In the genomic region with DNA sequence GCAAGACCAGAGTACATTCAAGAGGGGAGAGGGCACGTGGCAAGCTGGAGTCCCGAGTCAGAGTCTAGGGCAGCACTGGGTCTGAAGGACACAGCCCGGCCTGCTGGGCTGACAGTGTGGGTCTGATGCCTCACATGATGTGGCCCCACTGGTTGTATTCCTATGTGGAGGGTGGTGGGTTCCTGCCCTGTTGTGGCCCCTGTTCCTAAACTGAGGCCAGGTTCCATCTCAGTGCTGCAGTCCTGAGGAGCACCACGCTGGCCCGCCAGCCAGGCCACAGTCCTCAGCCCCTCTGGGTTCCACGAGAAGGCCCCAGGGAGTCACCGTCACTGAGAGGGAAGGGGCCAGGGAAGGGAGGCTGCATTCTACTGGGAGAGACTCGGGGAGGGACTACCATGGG, we compare ENCODE assay signal across 15 cellular contexts. TPM values are rescaled to one million over a fixed set of nuclear protein-coding genes. Genes with fewer than 3 reads are reported as not detected.
DNase-seq lines count a peak whose midpoint lies in the region; ATAC-seq and TF ChIP-seq lines count a peak whose summit lies in the region.
"Had no signal": no experiment of that assay in that cellular context is flagged by ENCODE, and none has a peak within 500 bp of the region (broad histone marks: within the 10 kb centered on the region; RNA-seq: fewer than 3 reads in every experiment).

No MANE protein-coding gene starts in this region.

- H3K4me3 Mint-ChIP-seq in activated naive CD4-positive, alpha-beta T cell treated with anti-CD3 and anti-CD28 coated beads, Interleukin-2, amount 10 ng/mL, durations not matched to agents 7 days and 5 days, result no peak overlapping the region
- H3K4me3 Mint-ChIP-seq in activated T-helper 17 cell treated with anti-CD3 and anti-CD28 coated beads, Interleukin-2, amount 50 U/mL, for 72 hours, result no peak overlapping the region
- H3K4me3 Mint-ChIP-seq in stimulated activated naive B cell treated with anti-CD40 and anti-IgM and Interleukin-4, amounts not matched to agents 10 μg/mL and 1 μg/mL and 100 μg/mL, for 72 hours, result no peak overlapping the region
- H3K4me3 Mint-ChIP-seq: CD4-positive, CD25-positive, alpha-beta regulatory T cell had no signal

- CTCF ChIA-PET in activated naive CD4-positive, alpha-beta T cell treated with anti-CD3 and anti-CD28 coated beads, Interleukin-2, amount 10 ng/mL, durations not matched to agents 7 days and 5 days (lab: Charles Lee), result interaction anchor here (1.4 kb wide), 1 partner anchor 259 kb away, joined by 3 read pairs; no protein-coding TSS in a partner anchor
- CTCF ChIA-PET in PC-9 (lab: Charles Lee), result no interaction called here

- H3K27me3 ChIP-seq in hepatocyte (no peaks in the 10 kb centered on the region), PC-9 (ENCODE audit: insufficient read depth, low read depth) (no peaks in the 10 kb centered on the region), aorta (ENCODE audit: control insufficient read depth in 1 of 2, insufficient read depth in 2 of 2, low read length in 1 of 2) (no peaks in the 10 kb centered on the region)
- H3K27me3 ChIP-seq: dorsolateral prefrontal cortex had no signal

- 90% methylated on average over 8 of the region's 8 CpGs for WGBS in hepatocyte (ENCODE audit: low lambda C conversion rate, missing lambda C conversion rate)
- 82 to 89% methylated on average over 8 of the region's 8 CpGs for WGBS in aorta, 2 donors

- POLR2A ChIA-PET in PC-9 (lab: Charles Lee; ENCODE audit: unreplicated experiment), result no interaction called here

- H4K20me1 ChIP-seq in hepatocyte (ENCODE audit: insufficient read depth, poor library complexity, severe bottlenecking), result peaks cover 4% of the 10 kb centered on the region
- peaks cover 8% of the 10 kb centered on the region for H4K20me1 ChIP-seq in PC-9 (ENCODE audit: insufficient read depth)

- BruUV-seq in PC-9 (replicated peaks; lab: Mats Ljungman, UMichigan), result no TSS peak

- no peaks in the 10 kb centered on the region for H3K9me3 Mint-ChIP-seq in activated naive CD4-positive, alpha-beta T cell treated with anti-CD3 and anti-CD28 coated beads, Interleukin-2, amount 10 ng/mL, durations not matched to agents 7 days and 5 days
- H3K9me3 Mint-ChIP-seq in activated T-helper 17 cell treated with anti-CD3 and anti-CD28 coated beads, Interleukin-2, amount 50 U/mL, for 72 hours, result no peaks in the 10 kb centered on the region
- no peaks in the 10 kb centered on the region for H3K9me3 Mint-ChIP-seq in stimulated activated naive B cell treated with anti-CD40 and anti-IgM and Interleukin-4, amounts not matched to agents 10 μg/mL and 1 μg/mL and 100 μg/mL, for 72 hours

- H3K4me2 ChIP-seq in hepatocyte (no peak overlapping the region), PC-9 (no peak overlapping the region)

- no peak overlapping the region for H3K4me3 ChIP-seq in hepatocyte
- no peak overlapping the region for H3K4me3 ChIP-seq in PC-9
- no peak overlapping the region for H3K4me3 ChIP-seq in aorta (ENCODE audit: low read length in 2 of 2)
- H3K4me3 ChIP-seq: dorsolateral prefrontal cortex had no signal

- H3K27ac ChIP-seq in hepatocyte, result peak overlapping the region; percentile 43
- H3K27ac ChIP-seq in PC-9, result no peak overlapping the region
- peak overlapping the region in 1 of 2 donors; percentile 13 for H3K27ac ChIP-seq in aorta (ENCODE audit: low read depth in 1 of 2, low read length in 2 of 2)

- no peak for ATAC-seq in activated T-helper 17 cell treated with anti-CD3 and anti-CD28 coated beads, Interleukin-2, amount 50 U/mL, for 72 hours (replicated peaks)
- ATAC-seq in stimulated activated naive B cell treated with anti-CD40 and anti-IgM and Interleukin-4, amounts not matched to agents 10 μg/mL and 1 μg/mL and 100 μg/mL, for 72 hours (replicated peaks), result no peak
- ATAC-seq in aorta (ENCODE audit: low FRiP score) (no peak), GM18505 (IDR thresholded peaks at IDR 0.05; ENCODE audit: unreplicated experiment) (no peak)

- peaks cover 26% of the 10 kb centered on the region for H3K79me2 ChIP-seq in hepatocyte
- H3K79me2 ChIP-seq in PC-9 (ENCODE audit: low read depth), result peaks cover 11% of the 10 kb centered on the region

- H3K9me3 ChIP-seq in hepatocyte (ENCODE audit: low read depth) (no peaks in the 10 kb centered on the region), PC-9 (ENCODE audit: insufficient read depth, low read depth) (no peaks in the 10 kb centered on the region), aorta (ENCODE audit: control insufficient read depth, low read length) (no peaks in the 10 kb centered on the region)

- H3K27ac Mint-ChIP-seq in activated naive CD4-positive, alpha-beta T cell treated with anti-CD3 and anti-CD28 coated beads, Interleukin-2, amount 10 ng/mL, durations not matched to agents 7 days and 5 days, result peak overlapping the region; percentile 68
- H3K27ac Mint-ChIP-seq in activated T-helper 17 cell treated with anti-CD3 and anti-CD28 coated beads, Interleukin-2, amount 50 U/mL, for 72 hours, result peak overlapping the region; percentile 63
- peak overlapping the region; percentile 62 for H3K27ac Mint-ChIP-seq in stimulated activated naive B cell treated with anti-CD40 and anti-IgM and Interleukin-4, amounts not matched to agents 10 μg/mL and 1 μg/mL and 100 μg/mL, for 72 hours

- peaks cover 50% of the 10 kb centered on the region for H3K4me1 Mint-ChIP-seq in activated naive CD4-positive, alpha-beta T cell treated with anti-CD3 and anti-CD28 coated beads, Interleukin-2, amount 10 ng/mL, durations not matched to agents 7 days and 5 days
- peaks cover 19% of the 10 kb centered on the region for H3K4me1 Mint-ChIP-seq in activated T-helper 17 cell treated with anti-CD3 and anti-CD28 coated beads, Interleukin-2, amount 50 U/mL, for 72 hours
- H3K4me1 Mint-ChIP-seq in stimulated activated naive B cell treated with anti-CD40 and anti-IgM and Interleukin-4, amounts not matched to agents 10 μg/mL and 1 μg/mL and 100 μg/mL, for 72 hours, result peaks cover 19 to 60% of the 10 kb centered on the region in 2 donors

- H3F3A ChIP-seq in PC-9 (ENCODE audit: insufficient read depth, low read depth), result peaks cover 5% of the 10 kb centered on the region; the same call in 1 of the 2 replicates

- H3K9me2 ChIP-seq in hepatocyte (replicated peaks; ENCODE audit: insufficient read depth) (no peaks in the 10 kb centered on the region), PC-9 (ENCODE audit: insufficient read depth) (no peaks in the 10 kb centered on the region)

- TF ChIP-seq POLR2A in GM18505 (IDR thresholded peaks at IDR 0.05; ENCODE audit: borderline replicate concordance, extremely low read depth, insufficient read depth, insufficient read length), result no peak

- TF ChIP-seq CTCF in hepatocyte (IDR thresholded peaks at IDR 0.05; ENCODE audit: poor library complexity) (no peak), PC-9 (conservative IDR thresholded peaks at IDR 0.05) (no peak)

- intact Hi-C loops in PC-9 (cut with micrococcal nuclease; ENCODE audit: unreplicated experiment) (no loop called here), aorta (cut with DNase I) (loop anchor here in 1 of 2 donors (5.0 kb wide), 2 partner anchors 45 to 105 kb away; a partner anchor contains a TSS)

- H2AFZ ChIP-seq in hepatocyte (no peak overlapping the region), PC-9 (no peak overlapping the region)

- H3K36me3 Mint-ChIP-seq in activated naive CD4-positive, alpha-beta T cell treated with anti-CD3 and anti-CD28 coated beads, Interleukin-2, amount 10 ng/mL, durations not matched to agents 7 days and 5 days, result peaks cover 54% of the 10 kb centered on the region
- H3K36me3 Mint-ChIP-seq in activated T-helper 17 cell treated with anti-CD3 and anti-CD28 coated beads, Interleukin-2, amount 50 U/mL, for 72 hours (ENCODE audit: low read depth), result peaks cover 70% of the 10 kb centered on the region
- peaks cover 65 to 71% of the 10 kb centered on the region in 2 donors for H3K36me3 Mint-ChIP-seq in stimulated activated naive B cell treated with anti-CD40 and anti-IgM and Interleukin-4, amounts not matched to agents 10 μg/mL and 1 μg/mL and 100 μg/mL, for 72 hours

- H3K36me3 ChIP-seq in hepatocyte (replicated peaks; ENCODE audit: insufficient read depth, low read depth), result no peaks in the 10 kb centered on the region
- H3K36me3 ChIP-seq in PC-9 (ENCODE audit: low read depth), result peaks cover 17% of the 10 kb centered on the region; the same call in 1 of the 2 replicates
- peaks cover 0 to 2% of the 10 kb centered on the region in 2 donors for H3K36me3 ChIP-seq in aorta (ENCODE audit: control insufficient read depth in 1 of 2, insufficient read depth in 2 of 2, low read length in 1 of 2)

- H3K27me3 Mint-ChIP-seq in activated naive CD4-positive, alpha-beta T cell treated with anti-CD3 and anti-CD28 coated beads, Interleukin-2, amount 10 ng/mL, durations not matched to agents 7 days and 5 days, result no peaks in the 10 kb centered on the region
- H3K27me3 Mint-ChIP-seq in activated T-helper 17 cell treated with anti-CD3 and anti-CD28 coated beads, Interleukin-2, amount 50 U/mL, for 72 hours, result no peaks in the 10 kb centered on the region
- H3K27me3 Mint-ChIP-seq in stimulated activated naive B cell treated with anti-CD40 and anti-IgM and Interleukin-4, amounts not matched to agents 10 μg/mL and 1 μg/mL and 100 μg/mL, for 72 hours, result no peaks in the 10 kb centered on the region
- H3K27me3 Mint-ChIP-seq: CD4-positive, CD25-positive, alpha-beta regulatory T cell had no signal

- DNase-seq in activated naive CD4-positive, alpha-beta T cell treated with anti-CD3 and anti-CD28 coated beads, Interleukin-2, amount 10 ng/mL, durations not matched to agents 7 days and 5 days, result no peak
- no peak for DNase-seq in activated naive CD4-positive, alpha-beta T cell treated with Interleukin-2 at 50 U/mL for 16 hours
- DNase-seq in hepatocyte (ENCODE audit: low spot score), result no peak
- DNase-seq in stimulated activated naive B cell treated with anti-CD40 and anti-IgM and Interleukin-4, amounts not matched to agents 10 μg/mL and 1 μg/mL and 100 μg/mL, for 72 hours, result no peak
- DNase-seq in PC-9, result no peak
- no peak for DNase-seq in aorta
- DNase-seq: activated CD4-positive, alpha-beta T cell treated with anti-CD3 and anti-CD28 coated beads, Interleukin-2, amount 50 U/mL, for 48 hours; CD4-positive, CD25-positive, alpha-beta regulatory T cell; DND-41; dorsolateral prefrontal cortex; midbrain; NCI-H2107; occipital lobe had no signal

- H3K4me1 ChIP-seq in hepatocyte (ENCODE audit: insufficient read depth), result peaks cover 7% of the 10 kb centered on the region
- H3K4me1 ChIP-seq in PC-9 (replicated peaks; ENCODE audit: insufficient read depth), result no peaks in the 10 kb centered on the region; the same call in 1 of the 2 replicates
- peaks cover 0 to 3% of the 10 kb centered on the region in 2 donors for H3K4me1 ChIP-seq in aorta (ENCODE audit: control insufficient read depth in 1 of 2, insufficient read depth in 2 of 2, low read length in 2 of 2)

RNA-seq across cellular contexts. Expression of a gene that starts 13.3 kb away (rescaled TPM):
- 10 to 100 TPM; 23.8 to 25.4 TPM for total RNA-seq in activated T-helper 17 cell treated with anti-CD3 and anti-CD28 coated beads, Interleukin-2, amount 50 U/mL, for 72 hours
- total RNA-seq in hepatocyte (32.5 and 33.6 TPM in 2 replicates), PC-9 (2021) (38.4 and 50.3 TPM in 2 replicates), aorta (10 to 100 TPM; 53.4 to 53.8 TPM)
- polyA plus RNA-seq in hepatocyte (44.4 and 44.5 TPM in 2 replicates), aorta (10 to 100 TPM in 1 of 2 donors, 1 to 10 TPM in 1; 8.3 to 23.4 TPM)

RNA-seq across cellular contexts. Expression of a gene that starts 13.5 kb away (rescaled TPM):
- 10 to 100 TPM; 71.4 to 81.3 TPM for total RNA-seq in activated T-helper 17 cell treated with anti-CD3 and anti-CD28 coated beads, Interleukin-2, amount 50 U/mL, for 72 hours
- total RNA-seq in hepatocyte, result 90.1 and 96.4 TPM in 2 replicates
- 66.9 and 71.2 TPM in 2 replicates for polyA plus RNA-seq in hepatocyte
- total RNA-seq in PC-9 (2021), result 85.3 and 99.5 TPM in 2 replicates
- 10 to 100 TPM; 46.4 to 57.1 TPM for total RNA-seq in aorta
- 10 to 100 TPM; 25.8 to 49.1 TPM for polyA plus RNA-seq in aorta

RNA-seq across cellular contexts. Expression of a gene that starts 43.9 kb away (rescaled TPM):
- total RNA-seq in activated T-helper 17 cell treated with anti-CD3 and anti-CD28 coated beads, Interleukin-2, amount 50 U/mL, for 72 hours, result 100 to 1,000 TPM; 140 to 190 TPM
- total RNA-seq in hepatocyte (119 and 138 TPM in 2 replicates), PC-9 (2021) (171 and 189 TPM in 2 replicates), aorta (10 to 100 TPM; 69.3 to 72.7 TPM)
- polyA plus RNA-seq in hepatocyte (92.8 and 101 TPM in 2 replicates), aorta (10 to 100 TPM; 23.8 to 36.3 TPM)

RNA-seq across cellular contexts. Expression of a gene that starts 52.8 kb away (rescaled TPM):
- 100 to 1,000 TPM; 155 to 198 TPM for total RNA-seq in activated T-helper 17 cell treated with anti-CD3 and anti-CD28 coated beads, Interleukin-2, amount 50 U/mL, for 72 hours
- total RNA-seq in hepatocyte (56.3 and 60.9 TPM in 2 replicates), PC-9 (2021) (214 and 229 TPM in 2 replicates), aorta (10 to 100 TPM; 85.0 to 99.7 TPM)
- polyA plus RNA-seq in hepatocyte (59.8 and 64.1 TPM in 2 replicates), aorta (10 to 100 TPM; 18.9 to 80.1 TPM)
